ENCODE assay signal across 13 cellular contexts in genomic region chr7:115297651-115298050, GRCh38.
DNase-seq lines count a peak whose midpoint lies in the region; ATAC-seq and TF ChIP-seq lines count a peak whose summit lies in the region.
"Had no signal": no experiment of that assay in that cellular context is flagged by ENCODE, and none has a peak within 500 bp of the region (broad histone marks: within the 10 kb centered on the region; RNA-seq: fewer than 3 reads in every experiment).

No MANE protein-coding gene starts in this region.

- no peaks in the 10 kb centered on the region for H3K27me3 ChIP-seq in left ventricle myocardium inferior (ENCODE audit: low read depth)
- H3K27me3 ChIP-seq in heart right ventricle, result no peaks in the 10 kb centered on the region
- H3K27me3 ChIP-seq in aorta (ENCODE audit: control insufficient read depth in 1 of 2, insufficient read depth in 2 of 2, low read length in 1 of 2), result no peaks in the 10 kb centered on the region
- H3K27me3 ChIP-seq: esophagus squamous epithelium had no signal

- no peaks in the 10 kb centered on the region for H3K9me2 ChIP-seq in OCI-LY7 (ENCODE audit: insufficient read depth, low read length)

- DNase-seq in left ventricle myocardium inferior (peak; percentile 10), heart right ventricle (no peak), SK-N-MC (ENCODE audit: low read depth, low spot score) (no peak), foreskin melanocyte (peak; percentile 19), aorta (peak; percentile 42 to 79), SW480 (ENCODE audit: low spot score) (no peak), OCI-LY7 (ENCODE audit: low spot score) (no peak)
- DNase-seq: activated B cell treated with CpG ODN at 0.5 μM for 24 hours, esophagus squamous epithelium, midbrain had no signal

- H3K79me2 ChIP-seq in OCI-LY7 (ENCODE audit: insufficient read depth, low read depth, low read length), result no peaks in the 10 kb centered on the region

- H3K4me3 ChIP-seq in left ventricle myocardium inferior (no peak overlapping the region), heart right ventricle (no peak overlapping the region), SK-N-MC (0 out of 2 replicates have a peak overlapping the region, but pooled peaks have one; percentile 27), aorta (ENCODE audit: low read length in 2 of 2) (no peak overlapping the region), OCI-LY7 (ENCODE audit: low read depth, low read length, poor library complexity, severe bottlenecking) (no peak overlapping the region)
- H3K4me3 ChIP-seq: esophagus squamous epithelium, smooth muscle cell had no signal

- no peak overlapping the region for H3K9ac ChIP-seq in SK-N-MC (ENCODE audit: insufficient read length)

- H3K9me3 ChIP-seq in left ventricle myocardium inferior (replicated peaks) (no peaks in the 10 kb centered on the region), heart right ventricle (no peaks in the 10 kb centered on the region), SK-N-MC (ENCODE audit: low read depth, low read length) (no peaks in the 10 kb centered on the region), aorta (ENCODE audit: control insufficient read depth, low read length) (no peaks in the 10 kb centered on the region), OCI-LY7 (ENCODE audit: low read length) (no peaks in the 10 kb centered on the region)
- H3K9me3 ChIP-seq: esophagus squamous epithelium had no signal

- intact Hi-C loops in left ventricle myocardium inferior (cut with micrococcal nuclease), result no loop called here
- intact Hi-C loops in heart right ventricle (cut with DNase I), result no loop called here
- intact Hi-C loops in aorta (cut with DNase I), result no loop called here
- intact Hi-C loops in OCI-LY7 (cut with micrococcal nuclease; ENCODE audit: unreplicated experiment), result no loop called here

- H3K4me1 ChIP-seq in left ventricle myocardium inferior (no peaks in the 10 kb centered on the region), heart right ventricle (no peaks in the 10 kb centered on the region), aorta (ENCODE audit: control insufficient read depth in 1 of 2, insufficient read depth in 2 of 2, low read length in 2 of 2) (no peaks in the 10 kb centered on the region), OCI-LY7 (ENCODE audit: insufficient read depth, low read length, poor library complexity, severe bottlenecking) (no peaks in the 10 kb centered on the region)
- H3K4me1 ChIP-seq: esophagus squamous epithelium had no signal

- H2AFZ ChIP-seq in OCI-LY7 (ENCODE audit: low read length), result no peak overlapping the region

- POLR2A ChIA-PET in OCI-LY7 (lab: Charles Lee), result interaction anchor here (1.0 kb wide), 1 partner anchor 9 kb away, joined by 3 read pairs; no protein-coding TSS in a partner anchor

- no peak overlapping the region for H3K27ac ChIP-seq in left ventricle myocardium inferior (replicated peaks)
- H3K27ac ChIP-seq in heart right ventricle, result no peak overlapping the region
- H3K27ac ChIP-seq in SK-N-MC, result peak overlapping the region; percentile 84
- no peak overlapping the region for H3K27ac ChIP-seq in aorta (ENCODE audit: low read depth in 1 of 2, low read length in 2 of 2)
- no peak overlapping the region for H3K27ac ChIP-seq in OCI-LY7 (ENCODE audit: low read depth, low read length, poor library complexity, severe bottlenecking)
- H3K27ac ChIP-seq: esophagus squamous epithelium had no signal

- CTCF ChIA-PET in OCI-LY7 (lab: Charles Lee; ENCODE audit: unreplicated experiment), result no interaction called here

- ATAC-seq in heart right ventricle, result no peak
- no peak for ATAC-seq in aorta (ENCODE audit: low FRiP score)
- ATAC-seq in GM19328 (IDR thresholded peaks at IDR 0.05; ENCODE audit: unreplicated experiment), result no peak
- ATAC-seq: activated naive CD4-positive, alpha-beta T cell treated with anti-CD3 and anti-CD28 coated beads, Interleukin-2, amount 50 U/mL, for 72 hours had no signal

- H3K4me2 ChIP-seq in OCI-LY7 (ENCODE audit: low read length), result no peak overlapping the region
- H3K4me2 ChIP-seq: smooth muscle cell had no signal

- no TSS peak for BruUV-seq in OCI-LY7 (replicated peaks; lab: Mats Ljungman, UMichigan)

- H4K20me1 ChIP-seq in OCI-LY7 (ENCODE audit: insufficient read depth, low read length), result no peaks in the 10 kb centered on the region

- H3K36me3 ChIP-seq in left ventricle myocardium inferior (no peaks in the 10 kb centered on the region), heart right ventricle (no peaks in the 10 kb centered on the region), SK-N-MC (ENCODE audit: insufficient read depth, low read length) (no peaks in the 10 kb centered on the region), aorta (ENCODE audit: control insufficient read depth in 1 of 2, insufficient read depth in 2 of 2, low read length in 1 of 2) (no peaks in the 10 kb centered on the region), OCI-LY7 (ENCODE audit: insufficient read depth, low read length) (no peaks in the 10 kb centered on the region)
- H3K36me3 ChIP-seq: esophagus squamous epithelium had no signal

- no peak for TF ChIP-seq CTCF in left ventricle myocardium inferior (IDR thresholded peaks at IDR 0.05; ENCODE audit: borderline replicate concordance)
- TF ChIP-seq CTCF in heart right ventricle (IDR thresholded peaks at IDR 0.05), result no peak
- TF ChIP-seq CTCF in OCI-LY7 (conservative IDR thresholded peaks at IDR 0.05; ENCODE audit: low read length), result no peak

Comparison
In these comparisons a context has a peak if more than half of its experiments do, and no peak if none do; other contexts are left out.
1. DNase-seq: peak in left ventricle myocardium inferior (single experiment), foreskin melanocyte (single experiment) and aorta (2 of 2); none in heart right ventricle (0 of 2), SK-N-MC (single experiment), SW480 (single experiment) and OCI-LY7 (single experiment).